Comparison of ENCODE assay signal across 12 cellular contexts in the genomic region with DNA sequence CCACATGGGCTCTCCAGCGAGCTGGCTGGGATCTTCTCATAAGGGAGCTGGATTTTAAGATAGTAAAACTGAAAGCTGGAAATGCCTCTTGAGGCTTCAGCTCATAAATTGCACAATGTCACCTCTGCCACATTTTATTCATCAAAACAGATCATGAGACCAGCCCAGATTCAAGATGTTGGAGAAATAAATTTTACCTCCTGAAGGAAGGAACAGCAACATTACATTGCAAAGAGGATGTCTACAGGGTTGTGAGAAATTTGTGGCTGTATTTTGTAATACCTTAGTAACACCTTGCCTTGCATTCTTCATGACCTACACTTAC.
"Had no signal": no experiment of that assay in that cellular context is flagged by ENCODE, and none has a peak within 500 bp of the region (broad histone marks: within the 10 kb centered on the region; RNA-seq: fewer than 3 reads in every experiment).

No MANE protein-coding gene starts in this region.

- DNase-seq: activated CD4-positive, alpha-beta T cell treated with anti-CD3 and anti-CD28 coated beads for 48 hours; activated naive CD4-positive, alpha-beta T cell treated with anti-CD3 and anti-CD28 coated beads for 36 hours; activated T-cell treated with anti-CD3 and anti-CD28 coated beads for 4 hours; dermis blood vessel endothelial cell; heart left ventricle; left ventricle myocardium inferior; ovary; sigmoid colon; stimulated activated naive CD4-positive, alpha-beta T cell; T-helper 1 cell; WERI-Rb-1 had no signal

- ATAC-seq: activated T-helper 17 cell treated with anti-CD3 and anti-CD28 coated beads, Interleukin-2, amount 50 U/mL, for 72 hours; heart left ventricle had no signal
